In the genomic region with DNA sequence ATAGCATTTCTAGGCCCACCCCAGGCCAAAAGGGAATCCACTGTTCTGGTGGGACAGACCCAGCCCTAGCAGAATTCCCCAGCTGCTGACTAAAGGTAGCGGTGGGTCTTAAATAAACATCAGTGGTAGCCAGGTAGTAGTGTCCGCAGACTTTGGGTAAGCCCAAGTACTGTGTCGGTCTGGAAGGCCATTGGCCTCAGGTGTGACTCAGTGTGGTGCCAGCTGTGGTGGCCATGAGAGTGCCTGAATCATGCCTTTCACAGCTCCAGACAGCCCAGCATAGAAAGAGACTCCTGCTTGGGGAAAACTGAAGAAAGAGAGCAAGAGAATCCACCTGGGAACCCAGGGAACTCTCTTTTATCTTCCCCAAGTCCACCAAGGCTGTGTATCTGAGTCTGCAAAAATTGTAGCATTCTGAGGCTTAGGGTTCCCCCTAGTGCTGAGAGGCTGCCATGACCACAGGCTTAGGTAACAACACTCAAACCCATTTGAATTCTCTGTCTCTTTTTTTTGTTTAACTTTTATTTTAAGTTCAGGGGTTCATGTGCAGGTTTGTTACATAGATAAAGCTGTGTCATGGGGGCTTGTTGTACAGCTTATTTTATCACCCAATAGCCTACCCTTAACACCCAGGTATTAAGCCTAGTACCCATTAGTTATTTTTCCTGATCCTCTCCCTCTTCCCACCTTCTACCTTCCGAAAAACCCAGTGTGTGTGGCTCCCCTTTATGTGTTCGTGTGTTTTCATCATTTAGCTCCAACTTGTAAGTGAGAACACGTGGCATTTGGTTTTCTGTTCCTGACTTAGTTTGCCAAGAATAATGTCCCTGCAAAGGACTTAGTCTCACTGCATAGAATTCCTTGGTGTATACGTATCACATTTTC, we compare ENCODE assay signal across 8 cellular contexts. TPM values are rescaled to one million over a fixed set of nuclear protein-coding genes. Genes with fewer than 3 reads are reported as not detected.
A peak's percentile ranks its signal among the peaks of the same experiment; 100 is the strongest.
DNase-seq lines count a peak whose midpoint lies in the region; ATAC-seq lines count a peak whose summit lies in the region.

No MANE protein-coding gene starts in this region.

- peak; percentile 88 for ATAC-seq in stimulated activated naive CD8-positive, alpha-beta T cell treated with anti-CD3 and anti-CD28 coated beads, Interleukin-15, amount 100 ng/mL, for 72 hours

- no peak overlapping the region for H3K4me3 Mint-ChIP-seq in activated CD4-positive, alpha-beta memory T cell treated with anti-CD3 and anti-CD28 coated beads, Interleukin-2, amount 10 ng/mL, durations not matched to agents 7 days and 5 days
- no peak overlapping the region for H3K4me3 Mint-ChIP-seq in stimulated activated naive CD8-positive, alpha-beta T cell treated with anti-CD3 and anti-CD28 coated beads, Interleukin-15, amount 100 ng/mL, for 72 hours

- POLR2A ChIA-PET in activated CD4-positive, alpha-beta memory T cell treated with anti-CD3 and anti-CD28 coated beads, Interleukin-2, amount 10 ng/mL, durations not matched to agents 7 days and 5 days (lab: Charles Lee), result no interaction called here

- DNase-seq in COLO829 (ENCODE audit: low spot score), result peak; percentile 65
- DNase-seq in H4 (ENCODE audit: low spot score), result peak; percentile 55
- peak; percentile 15 for DNase-seq in NCI-H2227 treated with DMSO at 0.1 percent for 48 hours (lab: John Stamatoyannopoulos, UW)
- peak; percentile 63 for DNase-seq in activated CD4-positive, alpha-beta memory T cell treated with anti-CD3 and anti-CD28 coated beads, Interleukin-2, amount 10 ng/mL, durations not matched to agents 7 days and 5 days
- DNase-seq in epidermal melanocyte (ENCODE audit: insufficient read length, low spot score), result peak; percentile 37
- peak; percentile 58 for DNase-seq in mucosa of gallbladder (ENCODE audit: low spot score)
- DNase-seq in stimulated activated naive CD8-positive, alpha-beta T cell treated with anti-CD3 and anti-CD28 coated beads, Interleukin-15, amount 100 ng/mL, for 72 hours, result peak; percentile 33 to 47
- DNase-seq in HuH-7.5 (ENCODE audit: low spot score), result no peak

- no peaks in the 10 kb centered on the region for H3K9me3 Mint-ChIP-seq in activated CD4-positive, alpha-beta memory T cell treated with anti-CD3 and anti-CD28 coated beads, Interleukin-2, amount 10 ng/mL, durations not matched to agents 7 days and 5 days
- H3K9me3 Mint-ChIP-seq in stimulated activated naive CD8-positive, alpha-beta T cell treated with anti-CD3 and anti-CD28 coated beads, Interleukin-15, amount 100 ng/mL, for 72 hours, result no peaks in the 10 kb centered on the region

- no peaks in the 10 kb centered on the region for H3K4me1 Mint-ChIP-seq in activated CD4-positive, alpha-beta memory T cell treated with anti-CD3 and anti-CD28 coated beads, Interleukin-2, amount 10 ng/mL, durations not matched to agents 7 days and 5 days
- no peaks in the 10 kb centered on the region for H3K4me1 Mint-ChIP-seq in stimulated activated naive CD8-positive, alpha-beta T cell treated with anti-CD3 and anti-CD28 coated beads, Interleukin-15, amount 100 ng/mL, for 72 hours

- H3K27ac Mint-ChIP-seq in activated CD4-positive, alpha-beta memory T cell treated with anti-CD3 and anti-CD28 coated beads, Interleukin-2, amount 10 ng/mL, durations not matched to agents 7 days and 5 days, result no peak overlapping the region
- H3K27ac Mint-ChIP-seq in stimulated activated naive CD8-positive, alpha-beta T cell treated with anti-CD3 and anti-CD28 coated beads, Interleukin-15, amount 100 ng/mL, for 72 hours, result peak overlapping the region in 1 of 2 donors; percentile 59

- no peaks in the 10 kb centered on the region for H3K36me3 Mint-ChIP-seq in activated CD4-positive, alpha-beta memory T cell treated with anti-CD3 and anti-CD28 coated beads, Interleukin-2, amount 10 ng/mL, durations not matched to agents 7 days and 5 days (ENCODE audit: low read depth)

- peaks cover 7% of the 10 kb centered on the region for H3K27me3 Mint-ChIP-seq in activated CD4-positive, alpha-beta memory T cell treated with anti-CD3 and anti-CD28 coated beads, Interleukin-2, amount 10 ng/mL, durations not matched to agents 7 days and 5 days
- H3K27me3 Mint-ChIP-seq in stimulated activated naive CD8-positive, alpha-beta T cell treated with anti-CD3 and anti-CD28 coated beads, Interleukin-15, amount 100 ng/mL, for 72 hours, result peaks cover 11% of the 10 kb centered on the region

- CTCF ChIA-PET in activated CD4-positive, alpha-beta memory T cell treated with anti-CD3 and anti-CD28 coated beads, Interleukin-2, amount 10 ng/mL, durations not matched to agents 7 days and 5 days (lab: Charles Lee), result interaction anchor here (0.6 to 2.4 kb wide), 9 partner anchors 9 to 240 kb away, joined by 3 to 5 read pairs (median 3); no protein-coding TSS in a partner anchor

RNA-seq across cellular contexts. Expression of a gene that starts 16.7 kb away (rescaled TPM):
- total RNA-seq in H4 (2014; rRNA removed; shearing (Covaris generic)), result 27.5 and 47.1 TPM in 2 replicates
- total RNA-seq in activated CD4-positive, alpha-beta memory T cell treated with anti-CD3 and anti-CD28 coated beads, Interleukin-2, amount 10 ng/mL, durations not matched to agents 7 days and 5 days, result not detected
- total RNA-seq in mucosa of gallbladder, result 3.9 TPM

RNA-seq across cellular contexts. Expression of a gene that starts 43.0 kb away (rescaled TPM):
- total RNA-seq in H4 (2014; rRNA removed; shearing (Covaris generic)), result not detected in 2 replicates
- not detected for total RNA-seq in activated CD4-positive, alpha-beta memory T cell treated with anti-CD3 and anti-CD28 coated beads, Interleukin-2, amount 10 ng/mL, durations not matched to agents 7 days and 5 days
- total RNA-seq in mucosa of gallbladder, result 92.6 TPM

Comparison
In these comparisons a context has a peak if more than half of its experiments do, and no peak if none do; other contexts are left out.
1. RNA of a gene that starts 43.0 kb away (total RNA-seq): 92.6 TPM in mucosa of gallbladder (single experiment); not detected in H4 and not detected in activated CD4-positive, alpha-beta memory T cell treated with anti-CD3 and anti-CD28 coated beads, Interleukin-2, amount 10 ng/mL, durations not matched to agents 7 days and 5 days; every median in the first group is over 10 times any median in the second.